Comparison of ENCODE assay signal across 8 cellular contexts in the genomic region with DNA sequence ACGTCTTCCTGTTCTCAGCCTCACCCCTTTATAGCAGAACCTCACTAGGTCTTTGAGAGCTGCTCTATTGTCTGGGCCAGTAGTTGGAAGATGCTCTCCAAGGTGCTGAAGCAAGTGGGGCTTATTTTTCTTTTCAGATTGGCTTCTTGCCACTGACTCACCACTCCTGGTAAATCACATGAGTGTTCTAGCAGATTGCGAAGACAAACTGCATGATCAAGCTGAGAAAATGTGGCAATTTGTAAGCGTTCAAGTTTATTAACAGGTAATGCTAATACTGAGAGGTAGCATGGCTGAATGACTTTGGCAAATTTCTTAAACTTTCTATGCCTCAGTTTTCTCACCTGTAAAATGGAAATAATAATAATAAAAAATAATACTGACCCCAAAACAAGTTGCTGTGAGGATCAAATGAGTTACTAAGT. TPM values are rescaled to one million over a fixed set of nuclear protein-coding genes. Genes with fewer than 3 reads are reported as not detected.
DNase-seq lines count a peak whose midpoint lies in the region; ATAC-seq and TF ChIP-seq lines count a peak whose summit lies in the region.

No MANE protein-coding gene starts in this region.

- CTCF ChIA-PET in A673 (lab: Charles Lee) = no interaction called here

- H3K4me1 ChIP-seq in A673 (ENCODE audit: insufficient read depth, low read length, poor library complexity, severe bottlenecking) (peaks cover 8% of the 10 kb centered on the region), HAP-1 (no peaks in the 10 kb centered on the region), upper lobe of right lung (no peaks in the 10 kb centered on the region)

- H3K4me3 ChIP-seq in A673 (ENCODE audit: low read depth, low read length, poor library complexity, severe bottlenecking) = no peak overlapping the region
- no peak overlapping the region for H3K4me3 ChIP-seq in HAP-1
- H3K4me3 ChIP-seq in upper lobe of right lung = no peak overlapping the region

- no peaks in the 10 kb centered on the region for H3K4me1 Mint-ChIP-seq in T-helper 2 cell treated with Interferon-gamma antibody and Interleukin-4, amounts not matched to agents 5 μg/mL and 100 μg/mL, for 36 hours (ENCODE audit: low read depth)

- no peak overlapping the region for H3K27ac Mint-ChIP-seq in T-helper 2 cell treated with Interferon-gamma antibody and Interleukin-4, amounts not matched to agents 5 μg/mL and 100 μg/mL, for 36 hours

- H3K27me3 ChIP-seq in A673 (replicated peaks; ENCODE audit: insufficient read depth, low read depth, low read length, poor library complexity) (peaks cover 43% of the 10 kb centered on the region), HAP-1 (ENCODE audit: low read depth) (peaks cover 22% of the 10 kb centered on the region), upper lobe of right lung (peaks cover 11% of the 10 kb centered on the region)

- H3K9me3 ChIP-seq in A673 (ENCODE audit: low read depth, low read length, poor library complexity, severe bottlenecking) (no peaks in the 10 kb centered on the region), HAP-1 (no peaks in the 10 kb centered on the region), upper lobe of right lung (no peaks in the 10 kb centered on the region)

- DNase-seq in A673 (ENCODE audit: low spot score) (peak; percentile 87), HAP-1 (ENCODE audit: low spot score in 2 of 2) (peak; percentile 57 to 67), germinal center (ENCODE audit: low spot score) (peak; percentile 16), upper lobe of right lung (no peak), NCI-H1694 treated with DMSO at 0.1 percent for 48 hours (lab: John Stamatoyannopoulos, UW) (no peak)
- peak; percentile 6 for DNase-seq in T-helper 2 cell treated with Interferon-gamma antibody and Interleukin-4, amounts not matched to agents 5 μg/mL and 100 μg/mL, for 36 hours (ENCODE audit: low spot score)

- H3K4me3 Mint-ChIP-seq in T-helper 2 cell treated with Interferon-gamma antibody and Interleukin-4, amounts not matched to agents 5 μg/mL and 100 μg/mL, for 36 hours = no peak overlapping the region

- H3K9me3 Mint-ChIP-seq in T-helper 2 cell treated with Interferon-gamma antibody and Interleukin-4, amounts not matched to agents 5 μg/mL and 100 μg/mL, for 36 hours = no peaks in the 10 kb centered on the region

- intact Hi-C loops in A673 (cut with micrococcal nuclease; ENCODE audit: unreplicated experiment) = loop anchor here (2.0 kb wide), 1 partner anchor 58 kb away; a partner anchor contains a TSS
- intact Hi-C loops in upper lobe of right lung (cut with DNase I) = no loop called here

- H3K27me3 Mint-ChIP-seq in T-helper 2 cell treated with Interferon-gamma antibody and Interleukin-4, amounts not matched to agents 5 μg/mL and 100 μg/mL, for 36 hours (ENCODE audit: low read depth) = peaks cover 2% of the 10 kb centered on the region

- ATAC-seq in upper lobe of right lung = peak; percentile 60
- ATAC-seq in GM18909 (IDR thresholded peaks at IDR 0.05; ENCODE audit: poor library complexity, unreplicated experiment) = no peak
- no peak for ATAC-seq in HG02870 (IDR thresholded peaks at IDR 0.05; ENCODE audit: unreplicated experiment)

- POLR2A ChIA-PET in A673 (lab: Charles Lee; ENCODE audit: low non-redundant PET) = no interaction called here

- TF ChIP-seq CTCF in A673 (conservative IDR thresholded peaks at IDR 0.05; ENCODE audit: low read depth, low read length) (no peak), upper lobe of right lung (IDR thresholded peaks at IDR 0.05) (no peak)

- H3K36me3 ChIP-seq in A673 (ENCODE audit: insufficient read depth, low read length, poor library complexity, severe bottlenecking) (no peaks in the 10 kb centered on the region), HAP-1 (replicated peaks) (no peaks in the 10 kb centered on the region), upper lobe of right lung (no peaks in the 10 kb centered on the region)

- no peaks in the 10 kb centered on the region for H3K36me3 Mint-ChIP-seq in T-helper 2 cell treated with Interferon-gamma antibody and Interleukin-4, amounts not matched to agents 5 μg/mL and 100 μg/mL, for 36 hours (ENCODE audit: low read depth)

- in situ Hi-C loops in HAP-1 (cut with MboI; ENCODE audit: low sequenced_read_pairs) = no loop called here

- H3K27ac ChIP-seq in A673 (ENCODE audit: low read depth, low read length, poor library complexity, severe bottlenecking) (no peak overlapping the region), upper lobe of right lung (no peak overlapping the region)

- no TSS peak for BruUV-seq in A673 (replicated peaks; lab: Mats Ljungman, UMichigan)

RNA-seq across cellular contexts. Expression of a gene that starts 59.2 kb away (rescaled TPM):
- total RNA-seq in A673 (2021) (not detected in 2 replicates), upper lobe of right lung (not detected)

Comparison
In these comparisons a context has a peak if more than half of its experiments do, and no peak if none do; other contexts are left out.
1. DNase-seq: peak in A673 (single experiment), HAP-1 (2 of 2), T-helper 2 cell treated with Interferon-gamma antibody and Interleukin-4, amounts not matched to agents 5 μg/mL and 100 μg/mL, for 36 hours (single experiment) and germinal center (single experiment); none in upper lobe of right lung (single experiment) and NCI-H1694 treated with DMSO at 0.1 percent for 48 hours (single experiment).